ENCODE assay signal across 9 cellular contexts in the genomic region with DNA sequence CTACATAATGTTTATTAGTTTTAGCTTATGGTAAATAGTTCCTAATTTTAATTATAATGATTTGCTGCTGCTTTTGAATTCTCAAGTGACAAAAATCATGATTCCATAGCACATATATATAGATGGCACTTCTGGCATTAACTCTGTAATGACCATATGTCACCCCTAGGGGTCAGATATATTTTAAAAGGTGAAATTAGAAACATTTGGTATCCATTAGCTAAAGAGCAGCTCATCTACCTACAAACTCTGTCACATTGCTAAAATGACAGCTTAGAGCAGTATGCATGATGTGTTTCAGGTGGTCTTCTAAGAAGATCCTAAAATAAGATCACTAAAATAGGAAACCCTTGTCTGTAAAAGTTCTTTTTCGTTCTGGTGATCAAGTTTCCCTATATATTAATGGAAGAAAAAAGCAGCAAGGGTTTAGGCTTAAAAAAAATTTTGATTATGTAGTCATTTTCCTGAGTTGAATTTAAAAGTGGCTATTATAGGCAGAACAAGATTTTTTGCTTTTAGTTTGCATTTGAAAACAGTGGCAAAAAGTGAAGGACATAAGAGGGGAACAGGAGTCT.
DNase-seq lines count a peak whose midpoint lies in the region; ATAC-seq and TF ChIP-seq lines count a peak whose summit lies in the region.
"Had no signal": no experiment of that assay in that cellular context is flagged by ENCODE, and none has a peak within 500 bp of the region (broad histone marks: within the 10 kb centered on the region; RNA-seq: fewer than 3 reads in every experiment).

No MANE protein-coding gene starts in this region.

- in situ Hi-C loops in brain microvascular endothelial cell (cut with HindIII; ENCODE audit: low pct_ligation_motif_present, low sequenced_read_pairs) = no loop called here

- H3K4me1 Mint-ChIP-seq in activated naive CD4-positive, alpha-beta T cell treated with anti-CD3 and anti-CD28 coated beads for 36 hours (ENCODE audit: low read depth) = no peaks in the 10 kb centered on the region

- H3K36me3 ChIP-seq in brain microvascular endothelial cell (replicated peaks) (no peaks in the 10 kb centered on the region), ovary (no peaks in the 10 kb centered on the region)

- H3K27ac ChIP-seq in brain microvascular endothelial cell (no peak overlapping the region), ovary (no peak overlapping the region)

- intact Hi-C loops in ovary (cut with DNase I) = no loop called here
- intact Hi-C loops in activated naive CD4-positive, alpha-beta T cell treated with anti-CD3 and anti-CD28 coated beads for 36 hours (cut with micrococcal nuclease) = loop anchor here (5.0 kb wide), 1 partner anchor 277 kb away; no protein-coding TSS in a partner anchor

- H3K4me1 ChIP-seq in ovary (ENCODE audit: insufficient read depth) = no peaks in the 10 kb centered on the region

- H3K9me3 ChIP-seq in ovary = no peaks in the 10 kb centered on the region

- peaks cover 3% of the 10 kb centered on the region for H3K36me3 Mint-ChIP-seq in activated naive CD4-positive, alpha-beta T cell treated with anti-CD3 and anti-CD28 coated beads for 36 hours (ENCODE audit: low read depth)

- no peak overlapping the region for H3K4me3 Mint-ChIP-seq in activated naive CD4-positive, alpha-beta T cell treated with anti-CD3 and anti-CD28 coated beads for 36 hours
- H3K4me3 Mint-ChIP-seq: central memory CD8-positive, alpha-beta T cell had no signal

- no peaks in the 10 kb centered on the region for H3K27me3 Mint-ChIP-seq in activated naive CD4-positive, alpha-beta T cell treated with anti-CD3 and anti-CD28 coated beads for 36 hours (ENCODE audit: low read depth)
- H3K27me3 Mint-ChIP-seq: central memory CD8-positive, alpha-beta T cell had no signal

- H3K9me3 Mint-ChIP-seq in activated naive CD4-positive, alpha-beta T cell treated with anti-CD3 and anti-CD28 coated beads for 36 hours = no peaks in the 10 kb centered on the region
- H3K9me3 Mint-ChIP-seq: central memory CD8-positive, alpha-beta T cell had no signal

- TF ChIP-seq CTCF in AG09319 (IDR thresholded peaks at IDR 0.05; ENCODE audit: low read depth, low read length) (peak; percentile 20), brain microvascular endothelial cell (IDR thresholded peaks at IDR 0.05; ENCODE audit: low read depth, low read length, missing control alignments) (peak; percentile 41), ovary (IDR thresholded peaks at IDR 0.05) (no peak)

- DNase-seq in AG09319 (ENCODE audit: extremely low read depth, low read depth) = no peak
- DNase-seq in brain microvascular endothelial cell = no peak
- no peak for DNase-seq in ovary
- DNase-seq in activated naive CD4-positive, alpha-beta T cell treated with anti-CD3 and anti-CD28 coated beads for 36 hours = no peak
- no peak for DNase-seq in stimulated activated CD4-positive, alpha-beta T cell treated with anti-CD3 and anti-CD28 coated beads, Interleukin-2, amount 100 ng/mL, for 24 hours
- no peak for DNase-seq in COLO668 (lab: John Stamatoyannopoulos, UW; ENCODE audit: unreplicated experiment)

- H3K4me3 ChIP-seq in brain microvascular endothelial cell (ENCODE audit: low read depth, low read length) = no peak overlapping the region
- H3K4me3 ChIP-seq in ovary = no peak overlapping the region

- ATAC-seq in GM19035 (IDR thresholded peaks at IDR 0.05; ENCODE audit: unreplicated experiment) (peak; percentile 83), HG03439 (IDR thresholded peaks at IDR 0.05; ENCODE audit: unreplicated experiment) (peak; percentile 73)

- 90 to 99% (median 96%) methylated on average over 1 of the region's 1 CpG for WGBS in ovary, 3 donors

- TF ChIP-seq POLR2A in ovary (IDR thresholded peaks at IDR 0.05) = no peak

- no peak for TF ChIP-seq EP300 in ovary (IDR thresholded peaks at IDR 0.05)

- CTCF ChIA-PET in activated naive CD4-positive, alpha-beta T cell treated with anti-CD3 and anti-CD28 coated beads for 36 hours (lab: Charles Lee) = interaction anchor here (0.6 to 1.4 kb wide), 8 partner anchors 10 to 279 kb away, joined by 3 to 5 read pairs (median 4); no protein-coding TSS in a partner anchor

- H3K27me3 ChIP-seq in brain microvascular endothelial cell (replicated peaks) = no peaks in the 10 kb centered on the region
- H3K27me3 ChIP-seq in ovary = no peaks in the 10 kb centered on the region

- no peak overlapping the region for H3K27ac Mint-ChIP-seq in activated naive CD4-positive, alpha-beta T cell treated with anti-CD3 and anti-CD28 coated beads for 36 hours

Comparison
In these comparisons a context has a peak if more than half of its experiments do, and no peak if none do; other contexts are left out.
1. CTCF ChIP-seq: peak in AG09319 (single experiment) and brain microvascular endothelial cell (single experiment); none in ovary (0 of 3).